ENCODE assay signal across 19 cellular contexts in the genomic region with DNA sequence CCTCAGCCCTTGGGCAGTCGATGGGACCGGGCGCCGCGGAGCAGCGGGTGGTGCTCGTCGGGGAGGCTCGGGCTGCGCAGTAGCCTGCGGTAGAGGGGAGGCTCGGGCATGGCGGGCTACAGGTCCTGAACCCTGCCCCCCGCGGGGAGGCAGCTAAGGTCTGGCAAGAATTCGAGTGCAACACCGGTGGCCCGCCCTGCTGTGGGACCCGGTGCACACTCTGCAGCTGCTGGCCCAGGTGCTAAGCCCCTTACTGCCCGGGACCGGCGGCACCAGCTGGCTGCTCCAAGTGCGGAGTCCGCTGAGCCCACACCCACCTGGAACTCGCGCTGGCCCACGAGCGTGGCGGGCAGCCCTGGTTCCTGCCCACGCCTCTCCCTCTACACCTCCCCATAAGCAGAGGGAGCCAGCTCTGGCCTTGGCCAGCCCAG.
"Had no signal": no experiment of that assay in that cellular context is flagged by ENCODE, and none has a peak within 500 bp of the region (broad histone marks: within the 10 kb centered on the region; RNA-seq: fewer than 3 reads in every experiment).

No MANE protein-coding gene starts in this region.

- H3K4me3 ChIP-seq: esophagus muscularis mucosa, gastroesophageal sphincter, left ventricle myocardium inferior, upper lobe of left lung, vagina had no signal

- H3K4me1 ChIP-seq: gastroesophageal sphincter, vagina had no signal

- H3K27ac Mint-ChIP-seq: immature natural killer cell, mesothelial cell of epicardium, natural killer cell had no signal

- H3K27me3 ChIP-seq: esophagus muscularis mucosa, gastroesophageal sphincter, upper lobe of left lung, vagina had no signal

- H3K27ac ChIP-seq: epithelial cell of prostate, esophagus muscularis mucosa, gastroesophageal sphincter, left ventricle myocardium inferior, upper lobe of left lung, vagina had no signal

- H3K4me1 Mint-ChIP-seq: immature natural killer cell, mesothelial cell of epicardium, natural killer cell, neural crest cell had no signal

- H3K4me3 Mint-ChIP-seq: immature natural killer cell, mesothelial cell of epicardium, natural killer cell, neural crest cell had no signal

- H3K36me3 ChIP-seq: esophagus muscularis mucosa, gastroesophageal sphincter, left ventricle myocardium inferior, upper lobe of left lung, vagina had no signal

- H3K36me3 Mint-ChIP-seq: immature natural killer cell, mesothelial cell of epicardium, natural killer cell had no signal

- ATAC-seq: gastroesophageal sphincter, left cardiac atrium, natural killer cell had no signal

- DNase-seq: central memory CD4-positive, alpha-beta T cell; cortex of kidney; effector memory CD4-positive, alpha-beta T cell; glutamatergic neuron; immature natural killer cell; left cardiac atrium; left ventricle myocardium inferior; mammary epithelial cell; natural killer cell; nucleus accumbens; small intestine; stimulated activated CD4-positive, alpha-beta T cell treated with anti-CD3 and anti-CD28 coated beads, Interleukin-2, amount 100 ng/mL, for 48 hours had no signal

- H3K9me3 ChIP-seq: esophagus muscularis mucosa, left ventricle myocardium inferior, upper lobe of left lung, vagina had no signal
